19 cellular contexts compared by ENCODE assay signal in genomic region chr1:215657016-215657415, GRCh38.
DNase-seq lines count a peak whose midpoint lies in the region; ATAC-seq and TF ChIP-seq lines count a peak whose summit lies in the region.
"Had no signal": no experiment of that assay in that cellular context is flagged by ENCODE, and none has a peak within 500 bp of the region (broad histone marks: within the 10 kb centered on the region; RNA-seq: fewer than 3 reads in every experiment).

No MANE protein-coding gene starts in this region.

- H3K36me3 ChIP-seq in prostate gland = no peaks in the 10 kb centered on the region
- H3K36me3 ChIP-seq: BE2C, BLaER1 had no signal

- 69% methylated on average over 4 of the region's 4 CpGs for WGBS in prostate gland

- H3K9me3 ChIP-seq in prostate gland = no peaks in the 10 kb centered on the region
- H3K9me3 ChIP-seq: BE2C, BLaER1 had no signal

- H3K4me1 ChIP-seq in foreskin keratinocyte = no peaks in the 10 kb centered on the region
- no peaks in the 10 kb centered on the region for H3K4me1 ChIP-seq in prostate gland (replicated peaks)
- H3K4me1 ChIP-seq: BE2C, BLaER1 had no signal

- H3K4me3 ChIP-seq in LNCaP clone FGC (ENCODE audit: low read depth, low read length) = no peak overlapping the region
- no peak overlapping the region for H3K4me3 ChIP-seq in prostate gland
- H3K4me3 ChIP-seq: BLaER1 had no signal

- TF ChIP-seq POLR2A in prostate gland (IDR thresholded peaks at IDR 0.05) = no peak

- H3K27ac ChIP-seq in foreskin keratinocyte (no peak overlapping the region), prostate gland (no peak overlapping the region)
- H3K27ac ChIP-seq: BLaER1 had no signal

- DNase-seq in EH (ENCODE audit: low read depth) (peak; percentile 1), LNCaP clone FGC (ENCODE audit: low read depth) (peak; percentile 14), foreskin keratinocyte (no peak), prostate gland (ENCODE audit: low spot score) (no peak), kidney tubule cell (ENCODE audit: low spot score) (no peak)
- DNase-seq: 8988T; ACHN; BE2C; C1 segment of cervical spinal cord; CD4-positive, alpha-beta memory T cell; CD4-positive, CD25-positive, alpha-beta regulatory T cell; CD8-positive, alpha-beta memory T cell; COR-L47; DMS79 treated with DMSO at 0.1 percent for 48 hours; EL; GF-D8 had no signal

- ATAC-seq in foreskin keratinocyte = peak; percentile 10
- no peak for ATAC-seq in HG03460 (IDR thresholded peaks at IDR 0.05; ENCODE audit: unreplicated experiment)
- ATAC-seq in HG02759 (IDR thresholded peaks at IDR 0.05; ENCODE audit: unreplicated experiment) = no peak

- intact Hi-C loops in prostate gland (cut with DNase I) = no loop called here

- TF ChIP-seq CTCF in LNCaP clone FGC (IDR thresholded peaks at IDR 0.05; ENCODE audit: control insufficient read depth, extremely low read depth, insufficient read depth) (no peak), foreskin keratinocyte (conservative IDR thresholded peaks at IDR 0.05) (no peak), prostate gland (IDR thresholded peaks at IDR 0.05) (no peak)

- H3K27me3 ChIP-seq in foreskin keratinocyte (peaks cover 12% of the 10 kb centered on the region), prostate gland (replicated peaks; ENCODE audit: insufficient read depth) (no peaks in the 10 kb centered on the region)
- H3K27me3 ChIP-seq: BLaER1 had no signal

Comparison
In these comparisons a context has a peak if more than half of its experiments do, and no peak if none do; other contexts are left out.
1. DNase-seq: peak in EH (single experiment) and LNCaP clone FGC (single experiment); none in foreskin keratinocyte (0 of 2), prostate gland (single experiment) and kidney tubule cell (single experiment).